Comparison of ENCODE assay signal across 1 cellular context in the genomic region with DNA sequence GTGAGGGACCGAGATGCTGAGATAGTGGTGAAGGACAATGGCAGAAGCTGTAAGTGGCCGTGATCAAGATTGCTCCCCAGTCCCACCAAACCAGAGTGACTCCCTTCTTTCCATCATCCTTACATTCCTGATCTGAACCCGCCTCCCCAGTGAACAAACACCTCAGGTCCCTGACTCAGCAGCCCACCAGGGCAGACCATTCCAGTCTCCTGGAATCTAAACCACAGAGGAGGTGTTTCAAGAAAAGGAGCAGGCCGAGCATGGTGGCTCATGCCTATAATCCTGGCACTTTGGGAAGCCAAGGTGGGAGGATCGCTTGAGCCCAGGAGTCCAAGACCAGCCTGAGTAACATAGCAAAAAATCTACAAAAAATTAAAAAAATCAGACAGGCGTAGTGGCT.
TF ChIP-seq lines count a peak whose summit lies in the region.

No MANE protein-coding gene starts in this region.

TF ChIP-seq in GM12878, 131 proteins besides CTCF, POLR2A, EP300 and RAD21:
- no peak for TF ChIP-seq CBX5 (IDR thresholded peaks at IDR 0.05; ENCODE audit: low read depth)
- no peak for TF ChIP-seq NR2C1 (IDR thresholded peaks at IDR 0.05)
- no peak for TF ChIP-seq TCF3 (IDR thresholded peaks at IDR 0.05; ENCODE audit: borderline replicate concordance, insufficient read depth, low read depth, low read length)
- TF ChIP-seq SMC3 (IDR thresholded peaks at IDR 0.05; ENCODE audit: borderline replicate concordance, low read length), result no peak
- no peak for TF ChIP-seq NR2C2 (IDR thresholded peaks at IDR 0.05; ENCODE audit: borderline replicate concordance, control insufficient read depth, insufficient read length, low read depth)
- TF ChIP-seq, protein P1, sequence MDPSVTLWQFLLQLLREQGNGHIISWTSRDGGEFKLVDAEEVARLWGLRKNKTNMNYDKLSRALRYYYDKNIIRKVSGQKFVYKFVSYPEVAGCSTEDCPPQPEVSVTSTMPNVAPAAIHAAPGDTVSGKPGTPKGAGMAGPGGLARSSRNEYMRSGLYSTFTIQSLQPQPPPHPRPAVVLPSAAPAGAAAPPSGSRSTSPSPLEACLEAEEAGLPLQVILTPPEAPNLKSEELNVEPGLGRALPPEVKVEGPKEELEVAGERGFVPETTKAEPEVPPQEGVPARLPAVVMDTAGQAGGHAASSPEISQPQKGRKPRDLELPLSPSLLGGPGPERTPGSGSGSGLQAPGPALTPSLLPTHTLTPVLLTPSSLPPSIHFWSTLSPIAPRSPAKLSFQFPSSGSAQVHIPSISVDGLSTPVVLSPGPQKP (IDR thresholded peaks at IDR 0.05; ENCODE audit: low read depth, low read length), result no peak
- TF ChIP-seq, protein P2, sequence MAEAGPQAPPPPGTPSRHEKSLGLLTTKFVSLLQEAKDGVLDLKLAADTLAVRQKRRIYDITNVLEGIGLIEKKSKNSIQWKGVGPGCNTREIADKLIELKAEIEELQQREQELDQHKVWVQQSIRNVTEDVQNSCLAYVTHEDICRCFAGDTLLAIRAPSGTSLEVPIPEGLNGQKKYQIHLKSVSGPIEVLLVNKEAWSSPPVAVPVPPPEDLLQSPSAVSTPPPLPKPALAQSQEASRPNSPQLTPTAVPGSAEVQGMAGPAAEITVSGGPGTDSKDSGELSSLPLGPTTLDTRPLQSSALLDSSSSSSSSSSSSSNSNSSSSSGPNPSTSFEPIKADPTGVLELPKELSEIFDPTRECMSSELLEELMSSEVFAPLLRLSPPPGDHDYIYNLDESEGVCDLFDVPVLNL (IDR thresholded peaks at IDR 0.05; ENCODE audit: low read depth, low read length), result no peak
- TF ChIP-seq, protein P3, sequence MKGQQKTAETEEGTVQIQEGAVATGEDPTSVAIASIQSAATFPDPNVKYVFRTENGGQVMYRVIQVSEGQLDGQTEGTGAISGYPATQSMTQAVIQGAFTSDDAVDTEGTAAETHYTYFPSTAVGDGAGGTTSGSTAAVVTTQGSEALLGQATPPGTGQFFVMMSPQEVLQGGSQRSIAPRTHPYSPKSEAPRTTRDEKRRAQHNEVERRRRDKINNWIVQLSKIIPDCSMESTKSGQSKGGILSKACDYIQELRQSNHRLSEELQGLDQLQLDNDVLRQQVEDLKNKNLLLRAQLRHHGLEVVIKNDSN (IDR thresholded peaks at IDR 0.05; ENCODE audit: borderline replicate concordance, extremely low read length, insufficient read depth, low read depth, low read length), result no peak
- no peak for TF ChIP-seq NBN (IDR thresholded peaks at IDR 0.05)
- no peak for TF ChIP-seq SMAD5 (IDR thresholded peaks at IDR 0.05; ENCODE audit: low read depth)
- TF ChIP-seq HDAC2 (IDR thresholded peaks at IDR 0.05), result no peak
- no peak for TF ChIP-seq NFIC (IDR thresholded peaks at IDR 0.05; ENCODE audit: low read depth, low read length)
- TF ChIP-seq ZNF274 (IDR thresholded peaks at IDR 0.05; ENCODE audit: insufficient read depth, insufficient read length), result no peak
- TF ChIP-seq JUNB (IDR thresholded peaks at IDR 0.05), result no peak
- no peak for TF ChIP-seq MTA2 (IDR thresholded peaks at IDR 0.05; ENCODE audit: low read depth)
- TF ChIP-seq, protein P4, sequence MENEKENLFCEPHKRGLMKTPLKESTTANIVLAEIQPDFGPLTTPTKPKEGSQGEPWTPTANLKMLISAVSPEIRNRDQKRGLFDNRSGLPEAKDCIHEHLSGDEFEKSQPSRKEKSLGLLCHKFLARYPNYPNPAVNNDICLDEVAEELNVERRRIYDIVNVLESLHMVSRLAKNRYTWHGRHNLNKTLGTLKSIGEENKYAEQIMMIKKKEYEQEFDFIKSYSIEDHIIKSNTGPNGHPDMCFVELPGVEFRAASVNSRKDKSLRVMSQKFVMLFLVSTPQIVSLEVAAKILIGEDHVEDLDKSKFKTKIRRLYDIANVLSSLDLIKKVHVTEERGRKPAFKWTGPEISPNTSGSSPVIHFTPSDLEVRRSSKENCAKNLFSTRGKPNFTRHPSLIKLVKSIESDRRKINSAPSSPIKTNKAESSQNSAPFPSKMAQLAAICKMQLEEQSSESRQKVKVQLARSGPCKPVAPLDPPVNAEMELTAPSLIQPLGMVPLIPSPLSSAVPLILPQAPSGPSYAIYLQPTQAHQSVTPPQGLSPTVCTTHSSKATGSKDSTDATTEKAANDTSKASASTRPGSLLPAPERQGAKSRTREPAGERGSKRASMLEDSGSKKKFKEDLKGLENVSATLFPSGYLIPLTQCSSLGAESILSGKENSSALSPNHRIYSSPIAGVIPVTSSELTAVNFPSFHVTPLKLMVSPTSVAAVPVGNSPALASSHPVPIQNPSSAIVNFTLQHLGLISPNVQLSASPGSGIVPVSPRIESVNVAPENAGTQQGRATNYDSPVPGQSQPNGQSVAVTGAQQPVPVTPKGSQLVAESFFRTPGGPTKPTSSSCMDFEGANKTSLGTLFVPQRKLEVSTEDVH (IDR thresholded peaks at IDR 0.05; ENCODE audit: low read depth, partially characterized antibody), result no peak
- TF ChIP-seq NFXL1 (IDR thresholded peaks at IDR 0.05; ENCODE audit: borderline replicate concordance), result no peak
- no peak for TF ChIP-seq NRF1 (conservative IDR thresholded peaks at IDR 0.05; ENCODE audit: low read depth, low read length)
- no peak for TF ChIP-seq MEF2B (IDR thresholded peaks at IDR 0.05; ENCODE audit: partially characterized antibody, poor library complexity, severe bottlenecking)
- no peak for TF ChIP-seq KLF5 (IDR thresholded peaks at IDR 0.05; ENCODE audit: partially characterized antibody)
TF ChIP-seq in GM12878: peak in this region for 0.
